15 cellular contexts compared by ENCODE assay signal in genomic region chr1:221310180-221310579, GRCh38.
A peak's percentile ranks its signal among the peaks of the same experiment; 100 is the strongest.
DNase-seq lines count a peak whose midpoint lies in the region; ATAC-seq and TF ChIP-seq lines count a peak whose summit lies in the region.
"Had no signal": no experiment of that assay in that cellular context is flagged by ENCODE, and none has a peak within 500 bp of the region (broad histone marks: within the 10 kb centered on the region; RNA-seq: fewer than 3 reads in every experiment).

No MANE protein-coding gene starts in this region.

- H2BK12ac ChIP-seq in trophoblast cell (ENCODE audit: low read length), result no peak overlapping the region

- H3K23ac ChIP-seq in trophoblast cell (ENCODE audit: low read length), result no peak overlapping the region

- DNase-seq in ELF-1 (ENCODE audit: low read depth, low spot score) (peak; percentile 5), NCI-H1694 (lab: John Stamatoyannopoulos, UW) (peak; percentile 99), NCI-H524 treated with DMSO at 0.1 percent for 48 hours (lab: John Stamatoyannopoulos, UW) (peak; percentile 97), trophoblast cell (no peak), body of pancreas (no peak)
- DNase-seq: activated naive CD8-positive, alpha-beta T cell treated with anti-CD3 and anti-CD28 coated beads, Interleukin-2, amount 10 ng/mL, durations not matched to agents 7 days and 5 days; Calu3; H7; lower lobe of right lung; naive thymus-derived CD4-positive, alpha-beta T cell; PC-9; testis had no signal

- H3K79me2 ChIP-seq in trophoblast cell (ENCODE audit: control insufficient read depth, insufficient read depth, low read length, poor library complexity), result no peaks in the 10 kb centered on the region

- no peak overlapping the region for H4K8ac ChIP-seq in trophoblast cell (ENCODE audit: low read depth, low read length)

- WGBS in trophoblast cell (ENCODE audit: extremely low coverage, insufficient coverage, insufficient read length), result no CpG with 5 or more reads among the region's 4 CpGs
- WGBS in body of pancreas, 2 donors, result 48 to 61% methylated on average over 4 of the region's 4 CpGs

- no peak overlapping the region for H3K14ac ChIP-seq in trophoblast cell (ENCODE audit: low read length)

- no peak overlapping the region for H3K27ac ChIP-seq in trophoblast cell (ENCODE audit: low read depth, low read length)
- H3K27ac ChIP-seq in body of pancreas, result no peak overlapping the region
- H3K27ac ChIP-seq: lower lobe of right lung, PC-9, testis had no signal

- no peak overlapping the region for H2AFZ ChIP-seq in trophoblast cell (ENCODE audit: insufficient read depth, low read length, poor library complexity)
- H2AFZ ChIP-seq: PC-9 had no signal

- no peak overlapping the region for H3K18ac ChIP-seq in trophoblast cell (ENCODE audit: low read length)

- no peaks in the 10 kb centered on the region for H3K79me1 ChIP-seq in trophoblast cell (ENCODE audit: low read length)

- peaks cover 0 to 2% of the 10 kb centered on the region in 2 experiments for H3K4me1 ChIP-seq in trophoblast cell (ENCODE audit: control insufficient read depth in 1 of 2, insufficient read depth in 2 of 2, low read length in 2 of 2)
- no peaks in the 10 kb centered on the region for H3K4me1 ChIP-seq in body of pancreas
- H3K4me1 ChIP-seq: lower lobe of right lung, testis had no signal

- H3K36me3 ChIP-seq in trophoblast cell (ENCODE audit: control insufficient read depth in 1 of 2, insufficient read depth in 2 of 2, low read length in 2 of 2) (no peaks in the 10 kb centered on the region), body of pancreas (replicated peaks in 1 of 2; ENCODE audit: insufficient read depth in 1 of 2, low read depth in 2 of 2) (no peaks in the 10 kb centered on the region)
- H3K36me3 ChIP-seq: lower lobe of right lung had no signal

- ATAC-seq in HG03378 (IDR thresholded peaks at IDR 0.05; ENCODE audit: unreplicated experiment) (no peak), GM19397 (IDR thresholded peaks at IDR 0.05; ENCODE audit: unreplicated experiment) (no peak), body of pancreas (no peak)
- ATAC-seq: activated CD4-positive, CD25-positive, alpha-beta regulatory T cell treated with anti-CD3 and anti-CD28 coated beads, Interleukin-2, amount 50 U/mL, for 24 hours; lower lobe of right lung; naive thymus-derived CD4-positive, alpha-beta T cell had no signal

- intact Hi-C loops in body of pancreas (cut with DNase I), result no loop called here

- no peak overlapping the region for H3K4me3 ChIP-seq in trophoblast cell (ENCODE audit: low read depth, low read length)
- H3K4me3 ChIP-seq in body of pancreas, result no peak overlapping the region
- H3K4me3 ChIP-seq: lower lobe of right lung, PC-9, testis had no signal

- H3K27me3 ChIP-seq in trophoblast cell (ENCODE audit: insufficient read depth, low read length) (no peaks in the 10 kb centered on the region), body of pancreas (no peaks in the 10 kb centered on the region)
- H3K27me3 ChIP-seq: testis had no signal

- no peak overlapping the region for H4K12ac ChIP-seq in trophoblast cell (ENCODE audit: low read depth, low read length)

- H3K9me3 ChIP-seq in trophoblast cell (ENCODE audit: insufficient read depth, low read depth, low read length), result peaks cover 1% of the 10 kb centered on the region
- H3K9me3 ChIP-seq in body of pancreas, result no peaks in the 10 kb centered on the region
- H3K9me3 ChIP-seq: lower lobe of right lung, testis had no signal

- TF ChIP-seq CTCF in body of pancreas (IDR thresholded peaks at IDR 0.05), result no peak

- TF ChIP-seq POLR2A in body of pancreas (IDR thresholded peaks at IDR 0.05), result no peak

- no peak overlapping the region for H2BK5ac ChIP-seq in trophoblast cell (ENCODE audit: low read depth, low read length, poor library complexity)

- no peak overlapping the region for H2BK120ac ChIP-seq in trophoblast cell (ENCODE audit: insufficient read depth, low read length, poor library complexity)

- H3K4ac ChIP-seq in trophoblast cell (ENCODE audit: low read depth, low read length), result no peak overlapping the region

- H2AK5ac ChIP-seq in trophoblast cell (ENCODE audit: low read length), result no peak overlapping the region

- no peak overlapping the region for H3K4me2 ChIP-seq in trophoblast cell (ENCODE audit: low read length)
- H3K4me2 ChIP-seq: PC-9 had no signal

- no peak overlapping the region for H4K91ac ChIP-seq in trophoblast cell (ENCODE audit: low read depth, low read length)

- H3K9ac ChIP-seq in trophoblast cell (ENCODE audit: low read length), result peak overlapping the region; percentile 19

Comparison
In these comparisons a context has a peak if more than half of its experiments do, and no peak if none do; other contexts are left out.
1. DNase-seq: peak in ELF-1 (single experiment), NCI-H1694 (single experiment) and NCI-H524 treated with DMSO at 0.1 percent for 48 hours (single experiment); none in trophoblast cell (0 of 2) and body of pancreas (0 of 4).